In the genomic region with DNA sequence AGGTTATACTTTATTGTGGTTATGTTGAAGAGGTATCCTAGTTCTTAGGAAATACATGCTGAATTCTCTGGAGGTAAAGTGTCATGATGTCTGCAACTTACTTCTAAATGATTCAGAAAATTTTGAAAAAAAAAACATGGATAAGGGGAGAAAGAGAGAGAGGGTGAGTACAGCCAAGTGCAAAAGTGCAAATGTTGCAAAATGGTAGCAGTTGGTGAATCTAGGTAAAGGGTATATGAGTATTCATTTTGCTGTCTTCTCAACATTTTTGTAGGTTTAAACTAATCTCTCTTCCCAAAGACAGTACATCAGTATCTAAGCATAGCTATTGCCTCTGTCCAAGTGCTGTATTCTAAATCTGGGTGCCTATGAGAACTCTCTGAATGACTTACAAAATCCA, we compare ENCODE assay signal across 11 cellular contexts.
"Had no signal": no experiment of that assay in that cellular context is flagged by ENCODE, and none has a peak within 500 bp of the region (broad histone marks: within the 10 kb centered on the region; RNA-seq: fewer than 3 reads in every experiment).

No MANE protein-coding gene starts in this region.

- H3K4me2 ChIP-seq: GM23338 had no signal

- H3K4me1 ChIP-seq: HAP-1 had no signal

- H3K9ac ChIP-seq: GM23248 had no signal

- DNase-seq: GM23248, GOT3, H7, H9, HCEC 1CT, HFFc6 had no signal

- H3K4me3 ChIP-seq: GM23248, GM23338, HAP-1 had no signal

- H3K27ac ChIP-seq: GM23248 had no signal

- H3K9me3 ChIP-seq: HAP-1 had no signal

- H2AFZ ChIP-seq: GM23248, GM23338 had no signal

- H3K36me3 ChIP-seq: HAP-1 had no signal

- ATAC-seq: GM23338, HCT116 had no signal

- FAIRE-seq: H1, H54 had no signal
